In the genomic region with DNA sequence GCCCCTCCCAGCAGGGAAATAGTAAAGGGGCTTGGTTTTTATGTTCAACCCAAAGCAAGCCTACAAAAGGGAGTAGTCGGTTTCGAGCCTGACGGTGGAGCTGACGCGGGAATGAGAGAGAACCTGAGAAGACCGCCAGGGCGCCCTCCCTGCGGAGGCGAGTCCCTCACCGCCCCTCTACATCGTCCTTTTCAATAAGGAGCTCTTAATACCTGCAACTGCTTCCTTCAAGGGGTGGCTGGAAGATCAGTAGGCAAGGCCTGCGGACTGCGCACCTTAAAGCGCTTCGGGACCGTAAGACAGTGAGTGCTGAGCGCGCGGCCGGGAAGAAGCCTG, we compare ENCODE assay signal across 8 cellular contexts. TPM values are rescaled to one million over a fixed set of nuclear protein-coding genes. Genes with fewer than 3 reads are reported as not detected.
A peak's percentile ranks its signal among the peaks of the same experiment; 100 is the strongest.
DNase-seq lines count a peak whose midpoint lies in the region; ATAC-seq and TF ChIP-seq lines count a peak whose summit lies in the region.

No MANE protein-coding gene starts in this region.

- H3K27ac Mint-ChIP-seq in activated naive CD8-positive, alpha-beta T cell treated with anti-CD3 and anti-CD28 coated beads, Interleukin-2, amount 10 ng/mL, durations not matched to agents 7 days and 5 days = peak overlapping the region; percentile 90

- H3K9ac ChIP-seq in skeletal muscle satellite cell (ENCODE audit: low read depth, low read length) = peak overlapping the region; percentile 85

- H3K4me1 ChIP-seq in skeletal muscle satellite cell (ENCODE audit: control insufficient read depth, insufficient read depth, low read length) = peaks cover 16% of the 10 kb centered on the region

- no peaks in the 10 kb centered on the region for H3K27me3 Mint-ChIP-seq in activated naive CD8-positive, alpha-beta T cell treated with anti-CD3 and anti-CD28 coated beads, Interleukin-2, amount 10 ng/mL, durations not matched to agents 7 days and 5 days

- peak; percentile 44 for DNase-seq in DMS79 treated with DMSO at 0.1 percent for 48 hours (lab: John Stamatoyannopoulos, UW)
- no peak for DNase-seq in NB4 (ENCODE audit: low read depth)
- no peak for DNase-seq in activated naive CD8-positive, alpha-beta T cell treated with anti-CD3 and anti-CD28 coated beads, Interleukin-2, amount 10 ng/mL, durations not matched to agents 7 days and 5 days
- peak; percentile 64 for DNase-seq in hepatic stellate cell (ENCODE audit: low spot score)
- no peak for DNase-seq in HCEC 1CT

- no peaks in the 10 kb centered on the region for H3K9me3 Mint-ChIP-seq in activated naive CD8-positive, alpha-beta T cell treated with anti-CD3 and anti-CD28 coated beads, Interleukin-2, amount 10 ng/mL, durations not matched to agents 7 days and 5 days

- peak; percentile 18 for ATAC-seq in GM21390 (IDR thresholded peaks at IDR 0.05; ENCODE audit: unreplicated experiment)
- peak; percentile 27 for ATAC-seq in activated naive CD8-positive, alpha-beta T cell treated with anti-CD3 and anti-CD28 coated beads, Interleukin-2, amount 10 ng/mL, durations not matched to agents 7 days and 5 days (ENCODE audit: low read depth)
- no peak for ATAC-seq in GM18858 (IDR thresholded peaks at IDR 0.05; ENCODE audit: unreplicated experiment)

- no peaks in the 10 kb centered on the region for H3K27me3 ChIP-seq in skeletal muscle satellite cell (ENCODE audit: control insufficient read depth, insufficient read depth, low read length)

- peak overlapping the region; percentile 81 for H3K4me3 ChIP-seq in NB4 (ENCODE audit: low read depth, low read length)
- H3K4me3 ChIP-seq in skeletal muscle satellite cell (ENCODE audit: low read length) = peak overlapping the region; percentile 96

- peak overlapping the region; percentile 95 for H3K4me3 Mint-ChIP-seq in activated naive CD8-positive, alpha-beta T cell treated with anti-CD3 and anti-CD28 coated beads, Interleukin-2, amount 10 ng/mL, durations not matched to agents 7 days and 5 days

- H3K36me3 Mint-ChIP-seq in activated naive CD8-positive, alpha-beta T cell treated with anti-CD3 and anti-CD28 coated beads, Interleukin-2, amount 10 ng/mL, durations not matched to agents 7 days and 5 days = peaks cover 2% of the 10 kb centered on the region

- no peak for TF ChIP-seq CTCF in NB4 (IDR thresholded peaks at IDR 0.05; ENCODE audit: low read depth, low read length)

- H3K9me3 ChIP-seq in skeletal muscle satellite cell (replicated peaks; ENCODE audit: low read length) = no peaks in the 10 kb centered on the region

- POLR2A ChIA-PET in activated naive CD8-positive, alpha-beta T cell treated with anti-CD3 and anti-CD28 coated beads, Interleukin-2, amount 10 ng/mL, durations not matched to agents 7 days and 5 days (lab: Charles Lee) = interaction anchor here (0.7 to 2.2 kb wide), 8 partner anchors 9 to 662 kb away, joined by 4 to 10 read pairs (median 5); a partner anchor contains a TSS

- H3K4me2 ChIP-seq in skeletal muscle satellite cell (ENCODE audit: low read length) = peak overlapping the region; percentile 94

- H3K4me1 Mint-ChIP-seq in activated naive CD8-positive, alpha-beta T cell treated with anti-CD3 and anti-CD28 coated beads, Interleukin-2, amount 10 ng/mL, durations not matched to agents 7 days and 5 days = peaks cover 26% of the 10 kb centered on the region

- TF ChIP-seq POLR2A in NB4 (IDR thresholded peaks at IDR 0.05; ENCODE audit: extremely low read depth, insufficient read length) = no peak

- H3K36me3 ChIP-seq in skeletal muscle satellite cell (ENCODE audit: insufficient read depth, low read length) = no peaks in the 10 kb centered on the region

RNA-seq across cellular contexts. Expression of a gene that starts 0.7 kb away (rescaled TPM):
- 10 to 100 TPM; 63.0 to 66.0 TPM for total RNA-seq in activated naive CD8-positive, alpha-beta T cell treated with anti-CD3 and anti-CD28 coated beads, Interleukin-2, amount 10 ng/mL, durations not matched to agents 7 days and 5 days
- 16.2 and 18.3 TPM in 2 replicates for total RNA-seq in skeletal muscle satellite cell (2012; rRNA removed)

RNA-seq across cellular contexts. Expression of a gene that starts 38.8 kb away (rescaled TPM):
- 100 to 1,000 TPM; 213 to 216 TPM for total RNA-seq in activated naive CD8-positive, alpha-beta T cell treated with anti-CD3 and anti-CD28 coated beads, Interleukin-2, amount 10 ng/mL, durations not matched to agents 7 days and 5 days
- not detected in 2 replicates for total RNA-seq in skeletal muscle satellite cell (2012; rRNA removed)

RNA-seq across cellular contexts. Expression of a gene that starts 45.1 kb away (rescaled TPM):
- under 1 TPM; 0.20 to 0.22 TPM for total RNA-seq in activated naive CD8-positive, alpha-beta T cell treated with anti-CD3 and anti-CD28 coated beads, Interleukin-2, amount 10 ng/mL, durations not matched to agents 7 days and 5 days
- 97.8 and 149 TPM in 2 replicates for total RNA-seq in skeletal muscle satellite cell (2012; rRNA removed)

Comparison
In these comparisons a context has a peak if more than half of its experiments do, and no peak if none do; other contexts are left out.
1. DNase-seq: peak in DMS79 treated with DMSO at 0.1 percent for 48 hours (single experiment) and hepatic stellate cell (single experiment); none in NB4 (single experiment), activated naive CD8-positive, alpha-beta T cell treated with anti-CD3 and anti-CD28 coated beads, Interleukin-2, amount 10 ng/mL, durations not matched to agents 7 days and 5 days (single experiment) and HCEC 1CT (single experiment).